ENCODE assay signal across 27 cellular contexts in the genomic region with DNA sequence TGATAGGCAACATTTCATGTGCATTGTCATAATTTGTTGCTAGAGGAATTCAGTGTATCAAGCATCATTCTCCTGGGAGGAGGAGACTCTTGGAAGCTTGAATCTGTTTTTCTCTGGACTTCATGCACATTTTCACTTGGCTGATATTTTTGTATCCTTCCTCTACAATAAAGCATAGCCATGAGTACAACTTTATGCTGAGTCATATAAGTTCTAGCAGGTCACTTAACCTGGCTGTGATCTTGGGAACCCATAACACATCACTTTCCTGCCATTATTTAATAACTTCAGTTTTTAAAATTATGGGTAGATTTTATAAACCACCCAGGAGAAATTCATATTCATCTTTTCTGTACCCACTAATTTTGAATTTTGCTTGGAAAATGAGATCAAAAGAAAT.
"Had no signal": no experiment of that assay in that cellular context is flagged by ENCODE, and none has a peak within 500 bp of the region (broad histone marks: within the 10 kb centered on the region; RNA-seq: fewer than 3 reads in every experiment).

No MANE protein-coding gene starts in this region.

- H3K27me3 Mint-ChIP-seq: dendritic cell treated with granulocyte-macrophage colony-stimulating factor and Interleukin-4, amounts not matched to agents 40 ng/mL and 50 ng/mL, for 4 days; effector memory CD8-positive, alpha-beta T cell had no signal

- H3K4me2 ChIP-seq: hepatocyte had no signal

- H3K79me2 ChIP-seq: hepatocyte had no signal

- ATAC-seq: effector memory CD8-positive, alpha-beta T cell; esophagus mucosa; gastrocnemius medialis; heart left ventricle; left colon; left ventricle myocardium superior; lower lobe of right lung; naive thymus-derived CD4-positive, alpha-beta T cell had no signal

- H3K36me3 ChIP-seq: colonic mucosa, esophagus squamous epithelium, gastrocnemius medialis, heart left ventricle, lower lobe of right lung had no signal

- H3K4me3 ChIP-seq: colonic mucosa, esophagus squamous epithelium, gastrocnemius medialis, heart left ventricle, hepatocyte, lower lobe of right lung had no signal

- H2AFZ ChIP-seq: hepatocyte had no signal

- H3K9me3 Mint-ChIP-seq: dendritic cell treated with granulocyte-macrophage colony-stimulating factor and Interleukin-4, amounts not matched to agents 40 ng/mL and 50 ng/mL, for 4 days; effector memory CD8-positive, alpha-beta T cell had no signal

- H3K9me3 ChIP-seq: colonic mucosa, esophagus squamous epithelium, gastrocnemius medialis had no signal

- H3K27ac ChIP-seq: colonic mucosa, epithelial cell of prostate, esophagus squamous epithelium, gastrocnemius medialis, heart left ventricle, hepatocyte, lower lobe of right lung had no signal

- H3K27me3 ChIP-seq: colonic mucosa, gastrocnemius medialis, heart left ventricle, hepatocyte had no signal

- H3K4me1 Mint-ChIP-seq: immature natural killer cell had no signal

- H3K4me3 Mint-ChIP-seq: dendritic cell treated with granulocyte-macrophage colony-stimulating factor and Interleukin-4, amounts not matched to agents 40 ng/mL and 50 ng/mL, for 4 days; effector memory CD8-positive, alpha-beta T cell; endodermal cell; immature natural killer cell; naive thymus-derived CD4-positive, alpha-beta T cell had no signal

- H3K4me1 ChIP-seq: colonic mucosa, esophagus squamous epithelium, gastrocnemius medialis, heart left ventricle, lower lobe of right lung had no signal

- H3K27ac Mint-ChIP-seq: dendritic cell treated with granulocyte-macrophage colony-stimulating factor and Interleukin-4, amounts not matched to agents 40 ng/mL and 50 ng/mL, for 4 days; effector memory CD8-positive, alpha-beta T cell; endodermal cell; immature natural killer cell; naive thymus-derived CD4-positive, alpha-beta T cell had no signal

- H3K36me3 Mint-ChIP-seq: immature natural killer cell had no signal

- DNase-seq: colonic mucosa; cortex of kidney; effector CD8-positive, alpha-beta T cell; effector memory CD8-positive, alpha-beta T cell; endodermal cell; erythroblast; esophagus squamous epithelium; foreskin fibroblast; foreskin melanocyte; gastrocnemius medialis; heart left ventricle; hypothalamus; immature natural killer cell; islet precursor cell; kidney; kidney glomerular epithelial cell; left colon; left ventricle myocardium superior; lower lobe of right lung; mesenchymal stem cell; midbrain; naive thymus-derived CD4-positive, alpha-beta T cell had no signal

- FAIRE-seq: endometrium, kidney had no signal
